In genomic region chr19:18321729-18322091, GRCh38 we compare ENCODE assay signal across 9 cellular contexts. TPM values are rescaled to one million over a fixed set of nuclear protein-coding genes. Genes with fewer than 3 reads are reported as not detected.
A peak's percentile ranks its signal among the peaks of the same experiment; 100 is the strongest.
DNase-seq lines count a peak whose midpoint lies in the region; ATAC-seq and TF ChIP-seq lines count a peak whose summit lies in the region.
"Had no signal": no experiment of that assay in that cellular context is flagged by ENCODE, and none has a peak within 500 bp of the region (broad histone marks: within the 10 kb centered on the region; RNA-seq: fewer than 3 reads in every experiment).

No MANE protein-coding gene starts in this region.

- H3K18ac ChIP-seq in neuronal stem cell (ENCODE audit: low read length): no peak overlapping the region

- peak overlapping the region; percentile 98 for H3K4me3 ChIP-seq in NT2/D1 (ENCODE audit: insufficient read length, low read depth)
- H3K4me3 ChIP-seq in coronary artery: peak overlapping the region; percentile 84
- H3K4me3 ChIP-seq in neuronal stem cell (ENCODE audit: low read length in 2 of 2): peak overlapping the region in 1 of 2 donors; percentile 93
- no peak overlapping the region for H3K4me3 ChIP-seq in ovary

- no CpG with 5 or more reads among the region's 9 CpGs for WGBS in neuronal stem cell (ENCODE audit: extremely low coverage in 2 of 2, insufficient read length in 2 of 2, insufficient replicate concordance in 1 of 2), 2 donors
- 25 to 36% (median 25%) methylated on average over 9 of the region's 9 CpGs for WGBS in ovary, 3 donors

- H2BK12ac ChIP-seq in neuronal stem cell (ENCODE audit: low read length): no peak overlapping the region

- intact Hi-C loops in ovary (cut with DNase I): loop anchor here in 3 of 4 donors (2.0 kb wide), 3 partner anchors 17 to 43 kb away; partner anchors contain the start of gene JUND (in 2 of the 3)

- H3K36me3 ChIP-seq in NT2/D1 (ENCODE audit: insufficient read depth, insufficient read length, low read length) (peaks cover 30% of the 10 kb centered on the region), neuronal stem cell (replicated peaks in 1 of 2; ENCODE audit: control insufficient read depth in 2 of 2, insufficient read depth in 2 of 2, low read length in 2 of 2) (peaks cover 9 to 34% of the 10 kb centered on the region in 2 donors), ovary (no peaks in the 10 kb centered on the region)

- H3K9ac ChIP-seq in NT2/D1 (ENCODE audit: insufficient read length, low read depth) (peak overlapping the region; percentile 100), neuronal stem cell (ENCODE audit: low read depth, low read length, poor library complexity) (no peak overlapping the region)

- no peak overlapping the region for H3K23ac ChIP-seq in neuronal stem cell (ENCODE audit: low read depth, low read length, poor library complexity)

- H3K27ac ChIP-seq in coronary artery: peak overlapping the region in 1 of 2 donors; percentile 92
- no peak overlapping the region for H3K27ac ChIP-seq in neuronal stem cell (replicated peaks; ENCODE audit: low read length)
- H3K27ac ChIP-seq in ovary: no peak overlapping the region

- no peak overlapping the region for H3K4ac ChIP-seq in neuronal stem cell (ENCODE audit: low read length)

- TF ChIP-seq EP300 in ovary (IDR thresholded peaks at IDR 0.05): no peak

- no peak overlapping the region for H2BK120ac ChIP-seq in neuronal stem cell (ENCODE audit: low read depth, low read length)

- no peaks in the 10 kb centered on the region for H3K9me3 ChIP-seq in NT2/D1 (ENCODE audit: insufficient read depth, low read length)
- no peaks in the 10 kb centered on the region for H3K9me3 ChIP-seq in neuronal stem cell (replicated peaks in 1 of 2; ENCODE audit: control insufficient read depth in 2 of 2, insufficient read depth in 1 of 2, low read depth in 1 of 2, low read length in 2 of 2)
- no peaks in the 10 kb centered on the region for H3K9me3 ChIP-seq in ovary

- no peak for ATAC-seq in HG03354 (IDR thresholded peaks at IDR 0.05; ENCODE audit: poor library complexity, severe bottlenecking, unreplicated experiment)

- peak overlapping the region; percentile 81 for H2AFZ ChIP-seq in neuronal stem cell (ENCODE audit: low read length)

- H2BK15ac ChIP-seq in neuronal stem cell (ENCODE audit: low read length): no peak overlapping the region

- TF ChIP-seq POLR2A in ovary (IDR thresholded peaks at IDR 0.05): no peak

- peaks cover 20% of the 10 kb centered on the region for H3K4me1 ChIP-seq in NT2/D1 (ENCODE audit: insufficient read depth, insufficient read length)
- H3K4me1 ChIP-seq in neuronal stem cell (ENCODE audit: control insufficient read depth in 2 of 2, insufficient read depth in 1 of 2, low read depth in 1 of 2, low read length in 2 of 2): peaks cover 8 to 9% of the 10 kb centered on the region in 2 donors
- peaks cover 5% of the 10 kb centered on the region for H3K4me1 ChIP-seq in ovary (ENCODE audit: insufficient read depth)

- TF ChIP-seq CTCF in coronary artery (IDR thresholded peaks at IDR 0.05) (no peak), ovary (IDR thresholded peaks at IDR 0.05) (no peak)

- H3K79me1 ChIP-seq in neuronal stem cell (ENCODE audit: low read depth, low read length): peaks cover 20% of the 10 kb centered on the region

- H2BK5ac ChIP-seq in neuronal stem cell (ENCODE audit: low read length): no peak overlapping the region

- H3K4me2 ChIP-seq in neuronal stem cell (ENCODE audit: insufficient read depth, low read length, poor library complexity, severe bottlenecking): peak overlapping the region; percentile 62

- H3K27me3 ChIP-seq in NT2/D1 (ENCODE audit: insufficient read depth, insufficient read length) (no peaks in the 10 kb centered on the region), neuronal stem cell (ENCODE audit: control insufficient read depth in 3 of 3, insufficient read depth in 3 of 3, low read depth in 1 of 3, low read length in 3 of 3) (no peaks in the 10 kb centered on the region), ovary (no peaks in the 10 kb centered on the region)

- H2AK5ac ChIP-seq in neuronal stem cell (ENCODE audit: low read depth, low read length): no peak overlapping the region

- H4K91ac ChIP-seq in neuronal stem cell (ENCODE audit: low read depth, low read length, poor library complexity): no peak overlapping the region

- H3K14ac ChIP-seq in neuronal stem cell (ENCODE audit: low read length): no peak overlapping the region

- no peak overlapping the region for H4K8ac ChIP-seq in neuronal stem cell (ENCODE audit: low read depth, low read length)

- DNase-seq in EH (ENCODE audit: low read depth): peak; percentile 9
- DNase-seq in NT2/D1 (ENCODE audit: low read depth, low spot score): no peak
- DNase-seq in coronary artery (ENCODE audit: low spot score): no peak
- DNase-seq in neuronal stem cell (ENCODE audit: low spot score): no peak
- DNase-seq in NCI-H1092 treated with DMSO at 0.1 percent for 48 hours (lab: John Stamatoyannopoulos, UW): no peak
- DNase-seq in activated CD8-positive, alpha-beta memory T cell treated with anti-CD3 and anti-CD28 coated beads, Interleukin-2, amount 50 U/mL, for 48 hours: no peak
- no peak for DNase-seq in ovary
- DNase-seq: NCI-H2029 had no signal

RNA-seq across cellular contexts. Expression of gene LSM4, which starts 1.2 kb away (rescaled TPM):
- 355 TPM for polyA plus RNA-seq in neuronal stem cell (2013, experiment 1 of 2)
- polyA plus RNA-seq in neuronal stem cell (2013, experiment 2 of 2): 349 TPM
- 100 to 1,000 TPM in 1 of 7 donors, 10 to 100 TPM in 6; 45.0 to 121 (median 77.3) TPM for total RNA-seq in ovary
- polyA plus RNA-seq in ovary: 10 to 100 TPM; 38.3 to 66.0 TPM

RNA-seq across cellular contexts. Expression of gene PGPEP1, which starts 18.7 kb away (rescaled TPM):
- 10.5 TPM for polyA plus RNA-seq in neuronal stem cell (2013, experiment 1 of 2)
- polyA plus RNA-seq in neuronal stem cell (2013, experiment 2 of 2): 10.8 TPM
- total RNA-seq in ovary: 10 to 100 TPM in 6 of 7 donors, 1 to 10 TPM in 1; 9.3 to 64.5 (median 50.3) TPM
- 10 to 100 TPM; 13.8 to 16.9 TPM for polyA plus RNA-seq in ovary

RNA-seq across cellular contexts. Expression of gene JUND, which starts 40.3 kb away (rescaled TPM):
- 126 TPM for polyA plus RNA-seq in neuronal stem cell (2013, experiment 1 of 2)
- 119 TPM for polyA plus RNA-seq in neuronal stem cell (2013, experiment 2 of 2)
- 1,000 to 10,000 TPM in 2 of 7 donors, 100 to 1,000 TPM in 5; 163 to 1,260 (median 581) TPM for total RNA-seq in ovary
- polyA plus RNA-seq in ovary: 100 to 1,000 TPM in 1 of 2 donors, 10 to 100 TPM in 1; 95.2 to 301 TPM

RNA-seq across cellular contexts. Expression of gene IQCN, which starts 47.5 kb away (rescaled TPM):
- 0.81 TPM for polyA plus RNA-seq in neuronal stem cell (2013, experiment 1 of 2)
- 1.1 TPM for polyA plus RNA-seq in neuronal stem cell (2013, experiment 2 of 2)
- 10 to 100 TPM in 5 of 7 donors, 1 to 10 TPM in 2; 6.0 to 18.4 (median 11.7) TPM for total RNA-seq in ovary
- 1 to 10 TPM; 2.5 to 9.3 TPM for polyA plus RNA-seq in ovary
